15 cellular contexts compared by ENCODE assay signal in genomic region chr3:9226326-9226725, GRCh38. TPM values are rescaled to one million over a fixed set of nuclear protein-coding genes. Genes with fewer than 3 reads are reported as not detected.
A peak's percentile ranks its signal among the peaks of the same experiment; 100 is the strongest.
DNase-seq lines count a peak whose midpoint lies in the region; FAIRE-seq and TF ChIP-seq lines count a peak whose summit lies in the region.
"Had no signal": no experiment of that assay in that cellular context is flagged by ENCODE, and none has a peak within 500 bp of the region (broad histone marks: within the 10 kb centered on the region; RNA-seq: fewer than 3 reads in every experiment).

No MANE protein-coding gene starts in this region.

- H2AFZ ChIP-seq in mammary epithelial cell (ENCODE audit: low read depth, low read length) (no peak overlapping the region), keratinocyte (ENCODE audit: control insufficient read depth, low read length) (no peak overlapping the region)

- TF ChIP-seq CTCF in AG09309 (IDR thresholded peaks at IDR 0.05; ENCODE audit: control insufficient read depth, insufficient read depth, low read depth, low read length, missing control alignments) (no peak), mammary epithelial cell (conservative IDR thresholded peaks at IDR 0.05 in 1 of 2, IDR thresholded peaks at IDR 0.05 in 1 of 2; ENCODE audit: extremely low read depth in 1 of 2, insufficient read depth in 1 of 2, low read depth in 1 of 2, low read length in 2 of 2) (no peak), keratinocyte (optimal IDR thresholded peaks at IDR 0.05 in 1 of 3, IDR thresholded peaks at IDR 0.05 in 1 of 3, conservative IDR thresholded peaks at IDR 0.05 in 1 of 3; ENCODE audit: extremely low read depth in 1 of 3, insufficient read depth in 2 of 3, low read length in 3 of 3) (no peak), endothelial cell (IDR thresholded peaks at IDR 0.05; ENCODE audit: unreplicated experiment) (no peak), chondrocyte (IDR thresholded peaks at IDR 0.05) (no peak)

- H3K4me3 ChIP-seq in AG09309 (ENCODE audit: control insufficient read depth, low read depth, low read length) (no peak overlapping the region), mammary epithelial cell (replicated peaks in 1 of 3; ENCODE audit: insufficient read depth in 1 of 3, low read depth in 2 of 3, low read length in 3 of 3) (no peak overlapping the region), keratinocyte (ENCODE audit: control insufficient read depth in 2 of 3, extremely low read depth in 1 of 3, insufficient read depth in 2 of 3, low read depth in 1 of 3, low read length in 3 of 3) (no peak overlapping the region)

- no TSS peak for BruUV-seq in mammary epithelial cell (replicated peaks; lab: Mats Ljungman, UMichigan)

- no peaks in the 10 kb centered on the region for H4K20me1 ChIP-seq in mammary epithelial cell (ENCODE audit: insufficient read depth, low read length)
- H4K20me1 ChIP-seq in keratinocyte (ENCODE audit: control insufficient read depth, extremely low read depth, insufficient read depth, low read length), result no peaks in the 10 kb centered on the region

- in situ Hi-C loops in mammary epithelial cell (cut with MboI; ENCODE audit: low sequenced_read_pairs in 2 of 2), result no loop called here

- peak; percentile 65 for FAIRE-seq in keratinocyte (lab: Jason Lieb, UNC)

- H3K4me3 Mint-ChIP-seq in endothelial cell (ENCODE audit: unreplicated experiment) (no peak overlapping the region), chondrocyte (ENCODE audit: unreplicated experiment) (no peak overlapping the region)
- H3K4me3 Mint-ChIP-seq: memory B cell had no signal

- H3K9ac ChIP-seq in mammary epithelial cell (ENCODE audit: insufficient read depth, low read length), result no peak overlapping the region
- no peak overlapping the region for H3K9ac ChIP-seq in keratinocyte (ENCODE audit: control insufficient read depth, extremely low read depth, insufficient read depth, low read length)

- H3K4me1 Mint-ChIP-seq in endothelial cell (ENCODE audit: unreplicated experiment), result no peaks in the 10 kb centered on the region
- peaks cover 8% of the 10 kb centered on the region for H3K4me1 Mint-ChIP-seq in chondrocyte (ENCODE audit: low read depth)
- H3K4me1 Mint-ChIP-seq: memory B cell had no signal

- peaks cover 1% of the 10 kb centered on the region for H3K27me3 Mint-ChIP-seq in endothelial cell (ENCODE audit: unreplicated experiment)
- peaks cover 11% of the 10 kb centered on the region for H3K27me3 Mint-ChIP-seq in chondrocyte (ENCODE audit: low read depth)

- H3K9me3 Mint-ChIP-seq in endothelial cell (ENCODE audit: unreplicated experiment), result no peaks in the 10 kb centered on the region
- no peaks in the 10 kb centered on the region for H3K9me3 Mint-ChIP-seq in chondrocyte (ENCODE audit: low read depth)
- H3K9me3 Mint-ChIP-seq: memory B cell had no signal

- H3K4me2 ChIP-seq in mammary epithelial cell (ENCODE audit: insufficient read depth, low read depth, low read length), result peak overlapping the region; percentile 41
- H3K4me2 ChIP-seq in keratinocyte (ENCODE audit: control insufficient read depth, extremely low read depth, insufficient read depth, low read depth, low read length), result no peak overlapping the region

- peaks cover 10% of the 10 kb centered on the region for H3K4me1 ChIP-seq in mammary epithelial cell (ENCODE audit: insufficient read depth, low read length)
- peaks cover 8% of the 10 kb centered on the region for H3K4me1 ChIP-seq in keratinocyte (ENCODE audit: control insufficient read depth, extremely low read depth, insufficient read depth, low read length)

- H3K27me3 ChIP-seq in mammary epithelial cell (ENCODE audit: insufficient read depth, low read length) (no peaks in the 10 kb centered on the region), keratinocyte (ENCODE audit: control insufficient read depth, extremely low read depth, insufficient read depth, low read length) (no peaks in the 10 kb centered on the region)

- CTCF ChIA-PET in mammary epithelial cell (lab: Charles Lee; ENCODE audit: low non-redundant PET), result no interaction called here

- dilution Hi-C loops in mammary epithelial cell (cut with HindIII; ENCODE audit: low sequenced_read_pairs), result no loop called here
- dilution Hi-C loops in keratinocyte (cut with MboI; ENCODE audit: extremely low pct_ligation_motif_present, low sequenced_read_pairs), result no loop called here

- H3K79me2 ChIP-seq in mammary epithelial cell (ENCODE audit: insufficient read depth, low read length), result peaks cover 92% of the 10 kb centered on the region
- peaks cover 25% of the 10 kb centered on the region for H3K79me2 ChIP-seq in keratinocyte (ENCODE audit: control insufficient read depth, insufficient read depth, low read length)

- no peak overlapping the region for H3K27ac ChIP-seq in mammary epithelial cell (ENCODE audit: insufficient read depth, low read depth, low read length)
- H3K27ac ChIP-seq in keratinocyte (ENCODE audit: control insufficient read depth, insufficient read depth, low read length), result peak overlapping the region; percentile 1

- WGBS in mammary epithelial cell (ENCODE audit: low coverage, missing lambda C conversion rate), result 20% methylated on average over 2 of the region's 4 CpGs

- H3K36me3 Mint-ChIP-seq in endothelial cell (ENCODE audit: low read depth, unreplicated experiment), result no peaks in the 10 kb centered on the region
- H3K36me3 Mint-ChIP-seq in chondrocyte (ENCODE audit: low read depth), result peaks cover 2% of the 10 kb centered on the region

- no peaks in the 10 kb centered on the region for H3K9me3 ChIP-seq in mammary epithelial cell (replicated peaks; ENCODE audit: insufficient read depth, low read length)
- no peaks in the 10 kb centered on the region for H3K9me3 ChIP-seq in keratinocyte (ENCODE audit: control insufficient read depth, low read depth, low read length)

- DNase-seq in AG09309 (ENCODE audit: low read depth) (peak; percentile 50), NCI-H226 (peak; percentile 58), mammary epithelial cell (peak; percentile 81), keratinocyte (ENCODE audit: low read depth, low spot score) (no peak), NCI-H2107 (lab: John Stamatoyannopoulos, UW) (no peak), endothelial cell (ENCODE audit: low spot score) (no peak), DMS114 treated with DMSO at 0.1 percent for 48 hours (lab: John Stamatoyannopoulos, UW; ENCODE audit: unreplicated experiment) (no peak), chondrocyte (ENCODE audit: low spot score) (no peak)
- DNase-seq: activated CD4-positive, CD25-positive, alpha-beta regulatory T cell treated with anti-CD3 and anti-CD28 coated beads, Interleukin-2, amount 50 U/mL, for 72 hours; aorta; DMS 273 treated with DMSO at 0.1 percent for 48 hours; NCI-H2029 treated with DMSO at 0.1 percent for 48 hours; occipital lobe; trophoblast cell had no signal

- intact Hi-C loops in mammary epithelial cell (cut with micrococcal nuclease), result no loop called here

- H3K27ac Mint-ChIP-seq in endothelial cell (ENCODE audit: unreplicated experiment) (no peak overlapping the region), chondrocyte (ENCODE audit: unreplicated experiment) (no peak overlapping the region)

- no peaks in the 10 kb centered on the region for H3K9me1 ChIP-seq in keratinocyte (ENCODE audit: control insufficient read depth, extremely low read depth, insufficient read depth, low read length)

- peaks cover 3% of the 10 kb centered on the region for H3K36me3 ChIP-seq in mammary epithelial cell (ENCODE audit: insufficient read depth, low read length)
- H3K36me3 ChIP-seq in keratinocyte (ENCODE audit: control insufficient read depth in 2 of 2, extremely low read depth in 1 of 2, insufficient read depth in 2 of 2, low read length in 2 of 2), result no peaks in the 10 kb centered on the region

RNA-seq across cellular contexts. Expression of gene SRGAP3, which starts 23.1 kb away (rescaled TPM):
- 10 to 100 TPM; 27.2 to 50.1 TPM for total RNA-seq in mammary epithelial cell
- polyA plus RNA-seq in mammary epithelial cell, result 9.2 TPM
- 62.1 TPM for polyA minus RNA-seq in mammary epithelial cell
- polyA plus RNA-seq in keratinocyte, result 4.3 to 7.2 TPM (median 6.2 TPM) in 3 replicates
- polyA plus RNA-seq in keratinocyte (2011; ENCODE audit: low read depth), result 6.6 TPM
- polyA plus RNA-seq in keratinocyte (2011; cell fraction: cytosol; rRNA removed), result 2.7 and 3.8 TPM in 2 replicates
- polyA plus RNA-seq in keratinocyte (2011; cell fraction: nucleus; rRNA removed), result 17.0 and 19.0 TPM in 2 replicates
- 6.6 and 6.7 TPM in 2 replicates for polyA plus RNA-seq in keratinocyte (2012; ENCODE audit: low replicate concordance)
- 19.8 to 41.2 TPM (median 29.3 TPM) in 3 replicates for polyA minus RNA-seq in keratinocyte
- 7.1 TPM for polyA minus RNA-seq in keratinocyte (2011; cell fraction: cytosol; rRNA and poly(A)+ RNA removed)
- polyA minus RNA-seq in keratinocyte (2011; cell fraction: nucleus; rRNA and poly(A)+ RNA removed), result 23.6 and 48.1 TPM in 2 replicates
- 12.0 TPM for total RNA-seq in endothelial cell (ENCODE audit: unreplicated experiment)
- total RNA-seq in chondrocyte, result 0.99 to 3.0 TPM (median 2.5 TPM) in 3 replicates

Comparison
In these comparisons a context has a peak if more than half of its experiments do, and no peak if none do; other contexts are left out.
1. DNase-seq: peak in AG09309 (single experiment), NCI-H226 (single experiment) and mammary epithelial cell (single experiment); none in keratinocyte (single experiment), NCI-H2107 (single experiment), endothelial cell (single experiment), DMS114 treated with DMSO at 0.1 percent for 48 hours (single experiment) and chondrocyte (single experiment).